8 cellular contexts compared by ENCODE assay signal in genomic region chr14:21269252-21270046, GRCh38. TPM values are rescaled to one million over a fixed set of nuclear protein-coding genes. Genes with fewer than 3 reads are reported as not detected.
DNase-seq lines count a peak whose midpoint lies in the region; ATAC-seq, FAIRE-seq and TF ChIP-seq lines count a peak whose summit lies in the region.

HNRNPC (minus strand) TSS chr14:21269442; CDS start chr14:21234193, 35,249 bp downstream.

- H3K27me3 Mint-ChIP-seq in WTC11 (ENCODE audit: low read depth): no peaks in the 10 kb centered on the region; the same call in 1 of the 2 replicates

- peak within 1 kb of the TSS; percentile 99 for H3K4me3 ChIP-seq in AG04450 (ENCODE audit: low read depth, low read length)
- peak within 1 kb of the TSS; percentile 78 to 95 for H3K4me3 ChIP-seq in cardiac fibroblast (replicated peaks in 1 of 2; ENCODE audit: low read depth in 2 of 2, low read length in 2 of 2)
- H3K4me3 ChIP-seq in small intestine (ENCODE audit: low read depth in 1 of 2, low read length in 2 of 2): peak within 1 kb of the TSS; percentile 83 to 97

- no peaks in the 10 kb centered on the region for H3K9me3 Mint-ChIP-seq in WTC11

- 0% methylated on average over 47 to 49 of the region's 49 CpGs for WGBS in small intestine, 3 donors

- no peaks in the 10 kb centered on the region for H3K36me3 ChIP-seq in small intestine (ENCODE audit: control insufficient read depth in 2 of 2, insufficient read depth in 2 of 2, low read length in 2 of 2)

- DNase-seq in AG04450 (ENCODE audit: low read depth, low spot score) (peak; percentile 100), NCI-H226 (peak; percentile 100), WTC11 (ENCODE audit: low spot score) (peak; percentile 100), cardiac fibroblast (ENCODE audit: low read depth in 2 of 2) (peak; percentile 100), iPS-NIHi11 (ENCODE audit: low spot score) (peak; percentile 97), small intestine (peak; percentile 100)

- H3K36me3 Mint-ChIP-seq in WTC11: peaks cover 48% of the 10 kb centered on the region

- peaks cover 30% of the 10 kb centered on the region for H3K4me1 Mint-ChIP-seq in WTC11

- H3K27ac Mint-ChIP-seq in WTC11: peak within 1 kb of the TSS; percentile 100

- peak; percentile 81 for FAIRE-seq in small intestine (lab: Jason Lieb, UNC)

- peaks cover 0 to 10% of the 10 kb centered on the region in 2 donors for H3K4me1 ChIP-seq in small intestine (ENCODE audit: control insufficient read depth in 2 of 2, insufficient read depth in 1 of 2, low read depth in 1 of 2, low read length in 1 of 2)

- H3K4me3 Mint-ChIP-seq in WTC11: peak within 1 kb of the TSS; percentile 100

- no peaks in the 10 kb centered on the region for H3K27me3 ChIP-seq in AG04450 (ENCODE audit: control insufficient read depth, insufficient read depth, low read length)
- H3K27me3 ChIP-seq in small intestine (ENCODE audit: control insufficient read depth in 2 of 2, insufficient read depth in 2 of 2, low read length in 2 of 2): no peaks in the 10 kb centered on the region

- peak within 1 kb of the TSS; percentile 81 for H3K27ac ChIP-seq in AG04450 (ENCODE audit: low read depth, low read length)
- peak within 1 kb of the TSS; percentile 89 to 97 for H3K27ac ChIP-seq in small intestine (ENCODE audit: low read depth in 1 of 2, low read length in 1 of 2)

- ATAC-seq in GM18909 (IDR thresholded peaks at IDR 0.05; ENCODE audit: poor library complexity, unreplicated experiment): peak; percentile 93
- peak; percentile 92 for ATAC-seq in HG03175 (IDR thresholded peaks at IDR 0.05; ENCODE audit: unreplicated experiment)
- peak; percentile 93 for ATAC-seq in WTC11

- CTCF ChIA-PET in AG04450 (lab: Charles Lee): no interaction called here
- CTCF ChIA-PET in WTC11 (lab: Charles Lee): no interaction called here

- H3K9me3 ChIP-seq in AG04450 (ENCODE audit: control insufficient read depth, insufficient read depth, low read length) (no peaks in the 10 kb centered on the region), small intestine (ENCODE audit: control insufficient read depth, low read depth) (no peaks in the 10 kb centered on the region)

- TF ChIP-seq CTCF in AG04450 (IDR thresholded peaks at IDR 0.05; ENCODE audit: low read depth, low read length): no peak
- no peak for TF ChIP-seq CTCF in WTC11 (IDR thresholded peaks at IDR 0.05)
- no peak for TF ChIP-seq CTCF in cardiac fibroblast (IDR thresholded peaks at IDR 0.05; ENCODE audit: low read depth, low read length)

- POLR2A ChIA-PET in AG04450 (lab: Yijun Ruan, JAX) (interaction anchor here (0.6 kb wide), 1 partner anchor 9 kb away, joined by 6 read pairs; no protein-coding TSS in a partner anchor), WTC11 (lab: Charles Lee) (interaction anchor here (1.0 kb wide), 1 partner anchor 39 kb away, joined by 3 read pairs; no protein-coding TSS in a partner anchor)

TF ChIP-seq in WTC11, 78 proteins besides CTCF, POLR2A, EP300 and RAD21:
- TF ChIP-seq ZNF232 (CRISPR knock-in tag; IDR thresholded peaks at IDR 0.05) (peak; percentile 45; the same call in 1 of the 2 replicates), FOXK1 (CRISPR knock-in tag; IDR thresholded peaks at IDR 0.05) (peak; percentile 48; the same call in 1 of the 2 replicates), GABPB1 (CRISPR knock-in tag; IDR thresholded peaks at IDR 0.05) (0 out of 2 replicates have a peak, but pooled peaks have one; percentile 36), ESRRA (CRISPR knock-in tag; IDR thresholded peaks at IDR 0.05; ENCODE audit: borderline replicate concordance) (0 out of 2 replicates have a peak, but pooled peaks have one; percentile 23), USF1 (CRISPR knock-in tag; IDR thresholded peaks at IDR 0.05) (peak; percentile 38; the same call in 1 of the 2 replicates), SOX15 (CRISPR knock-in tag; IDR thresholded peaks at IDR 0.05) (no peak), ZNF121 (CRISPR knock-in tag; IDR thresholded peaks at IDR 0.05) (no peak), E2F5 (CRISPR knock-in tag; IDR thresholded peaks at IDR 0.05) (0 out of 2 replicates have a peak, but pooled peaks have one; percentile 20), ZNF263 (CRISPR knock-in tag; IDR thresholded peaks at IDR 0.05; ENCODE audit: low read depth) (no peak), USF2 (CRISPR knock-in tag; IDR thresholded peaks at IDR 0.05) (0 out of 2 replicates have a peak, but pooled peaks have one; percentile 10), NFYB (CRISPR knock-in tag; conservative IDR thresholded peaks at IDR 0.05; ENCODE audit: low read depth) (peak; percentile 99), PRRX2 (CRISPR knock-in tag; IDR thresholded peaks at IDR 0.05) (0 out of 2 replicates have a peak, but pooled peaks have one; percentile 60), ZBTB21 (CRISPR knock-in tag; IDR thresholded peaks at IDR 0.05; ENCODE audit: borderline replicate concordance) (no peak), IRF1 (CRISPR knock-in tag; IDR thresholded peaks at IDR 0.05) (0 out of 2 replicates have a peak, but pooled peaks have one; percentile 1), SP1 (CRISPR knock-in tag; conservative IDR thresholded peaks at IDR 0.05) (peak; percentile 89), NFE2L1 (CRISPR knock-in tag; IDR thresholded peaks at IDR 0.05) (0 out of 2 replicates have a peak, but pooled peaks have one; percentile 31), MAX (CRISPR knock-in tag; IDR thresholded peaks at IDR 0.05) (peak; percentile 70), ARID4B (CRISPR knock-in tag; IDR thresholded peaks at IDR 0.05; ENCODE audit: borderline replicate concordance) (peak; percentile 82; the same call in 1 of the 2 replicates), TEAD1 (CRISPR knock-in tag; IDR thresholded peaks at IDR 0.05) (peak; percentile 29; the same call in 1 of the 2 replicates)

RNA-seq across cellular contexts. Expression of gene HNRNPC, which starts in this region (rescaled TPM):
- polyA plus RNA-seq in AG04450 (2011; rRNA removed) (813 and 828 TPM in 2 replicates), small intestine (100 to 1,000 TPM; 325 to 716 (median 337) TPM)
- polyA minus RNA-seq in AG04450 (2011; rRNA and poly(A)+ RNA removed): 452 and 470 TPM in 2 replicates
- total RNA-seq in WTC11 (2021): 982 to 1,062 TPM (median 1,056 TPM) in 3 replicates

Comparison
In these comparisons a context has a peak if more than half of its experiments do, and no peak if none do; other contexts are left out.
1. Peak in every context shown above with its lines: DNase-seq, ATAC-seq, H3K4me3 ChIP-seq and H3K27ac ChIP-seq.